ENCODE assay signal across 17 cellular contexts in the genomic region with DNA sequence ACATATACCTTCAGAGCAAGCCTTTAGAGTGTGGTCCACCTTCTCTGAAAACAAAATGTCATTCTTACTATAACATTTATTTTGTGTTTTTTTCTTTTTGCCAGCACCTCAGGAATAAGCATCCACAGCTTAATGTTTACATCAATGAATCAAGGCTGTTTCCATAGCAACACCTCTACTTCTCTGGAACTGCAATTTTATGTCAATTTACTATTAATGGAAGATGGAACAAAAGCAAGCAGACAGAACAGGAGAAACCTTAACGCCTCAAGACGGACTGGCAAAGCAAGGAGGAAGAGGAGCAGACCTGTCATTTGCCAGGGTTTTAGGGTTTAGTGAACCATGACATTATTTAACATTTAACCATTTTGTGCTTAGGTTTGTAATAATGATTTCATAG.
A peak's percentile ranks its signal among the peaks of the same experiment; 100 is the strongest.
DNase-seq lines count a peak whose midpoint lies in the region; ATAC-seq and TF ChIP-seq lines count a peak whose summit lies in the region.
"Had no signal": no experiment of that assay in that cellular context is flagged by ENCODE, and none has a peak within 500 bp of the region (broad histone marks: within the 10 kb centered on the region; RNA-seq: fewer than 3 reads in every experiment).

No MANE protein-coding gene starts in this region.

- H3K36me3 ChIP-seq in neural cell (ENCODE audit: insufficient read depth, low read length), result no peaks in the 10 kb centered on the region
- no peaks in the 10 kb centered on the region for H3K36me3 ChIP-seq in HAP-1 (replicated peaks)

- peak overlapping the region; percentile 64 for H3K4me2 ChIP-seq in neural cell (ENCODE audit: low read length)

- ATAC-seq in stimulated activated naive CD8-positive, alpha-beta T cell treated with anti-CD3 and anti-CD28 coated beads, Interleukin-15, Interleukin-2, amounts not matched to agents 100 U/mL and 50 U/mL, for 24 hours, result no peak
- ATAC-seq: CD8-positive, alpha-beta T cell; GM12878 had no signal

- no peaks in the 10 kb centered on the region for H4K20me1 ChIP-seq in neural cell (ENCODE audit: insufficient read depth)

- H3K4me3 ChIP-seq in neural cell (ENCODE audit: low read length) (peak overlapping the region; percentile 53), HAP-1 (no peak overlapping the region)
- H3K4me3 ChIP-seq: GM12878 had no signal

- peaks cover 9% of the 10 kb centered on the region for H3K4me1 ChIP-seq in HAP-1
- H3K4me1 ChIP-seq: Caco-2 had no signal

- no peak for TF ChIP-seq RAD21 in neural cell (conservative IDR thresholded peaks at IDR 0.05)

- no peak for TF ChIP-seq CTCF in neural cell (IDR thresholded peaks at IDR 0.05; ENCODE audit: poor library complexity, severe bottlenecking)

- peak; percentile 87 for TF ChIP-seq EP300 in neural cell (conservative IDR thresholded peaks at IDR 0.05; ENCODE audit: poor library complexity, severe bottlenecking)

- H3K27me3 ChIP-seq in neural cell (ENCODE audit: insufficient read depth, low read depth, low read length) (no peaks in the 10 kb centered on the region), HAP-1 (ENCODE audit: low read depth) (no peaks in the 10 kb centered on the region)

- peaks cover 8% of the 10 kb centered on the region for H3F3A ChIP-seq in neural cell (ENCODE audit: insufficient read depth, low read length, poor library complexity, severe bottlenecking)

- H3K9me3 ChIP-seq in neural cell (ENCODE audit: low read length) (no peaks in the 10 kb centered on the region), HAP-1 (no peaks in the 10 kb centered on the region)
- H3K9me3 ChIP-seq: Caco-2 had no signal

- DNase-seq in DMS53 (lab: John Stamatoyannopoulos, UW) (peak; percentile 29), DMS53 treated with DMSO at 0.1 percent for 48 hours (lab: John Stamatoyannopoulos, UW; ENCODE audit: unreplicated experiment) (no peak), COR-L47 (lab: John Stamatoyannopoulos, UW) (peak; percentile 7), NCI-H748 (lab: John Stamatoyannopoulos, UW; ENCODE audit: unreplicated experiment) (peak; percentile 64), HAP-1 (ENCODE audit: low spot score in 2 of 2) (no peak), HCEC 1CT (no peak)
- DNase-seq in stimulated activated naive CD8-positive, alpha-beta T cell treated with anti-CD3 and anti-CD28 coated beads, Interleukin-15, Interleukin-2, amounts not matched to agents 100 U/mL and 50 U/mL, for 24 hours, result no peak
- DNase-seq: Caco-2; CD8-positive, alpha-beta T cell; DMS79; GOT3; H9; KG1 had no signal

- H3K9ac ChIP-seq in neural cell (ENCODE audit: low read length), result peak overlapping the region; percentile 66

- H3K79me2 ChIP-seq in neural cell (replicated peaks; ENCODE audit: insufficient read depth, low read length), result no peaks in the 10 kb centered on the region

- H2AFZ ChIP-seq in neural cell (ENCODE audit: low read depth, low read length), result no peak overlapping the region

- H3K27ac ChIP-seq in neural cell (ENCODE audit: low read length), result peak overlapping the region; percentile 97
- H3K27ac ChIP-seq: 22Rv1, HL-60 had no signal

- in situ Hi-C loops in HAP-1 (cut with MboI; ENCODE audit: low sequenced_read_pairs), result loop anchor here (25.0 kb wide), 1 partner anchor 436 kb away; no protein-coding TSS in a partner anchor

- no peaks in the 10 kb centered on the region for H3K9me2 ChIP-seq in neural cell (ENCODE audit: insufficient read depth, low read length)

TF ChIP-seq in neural cell, 6 proteins besides CTCF, POLR2A, EP300 and RAD21:
- TF ChIP-seq SMC3 (conservative IDR thresholded peaks at IDR 0.05; ENCODE audit: poor library complexity), result peak; percentile 47
- TF ChIP-seq, protein P1, sequence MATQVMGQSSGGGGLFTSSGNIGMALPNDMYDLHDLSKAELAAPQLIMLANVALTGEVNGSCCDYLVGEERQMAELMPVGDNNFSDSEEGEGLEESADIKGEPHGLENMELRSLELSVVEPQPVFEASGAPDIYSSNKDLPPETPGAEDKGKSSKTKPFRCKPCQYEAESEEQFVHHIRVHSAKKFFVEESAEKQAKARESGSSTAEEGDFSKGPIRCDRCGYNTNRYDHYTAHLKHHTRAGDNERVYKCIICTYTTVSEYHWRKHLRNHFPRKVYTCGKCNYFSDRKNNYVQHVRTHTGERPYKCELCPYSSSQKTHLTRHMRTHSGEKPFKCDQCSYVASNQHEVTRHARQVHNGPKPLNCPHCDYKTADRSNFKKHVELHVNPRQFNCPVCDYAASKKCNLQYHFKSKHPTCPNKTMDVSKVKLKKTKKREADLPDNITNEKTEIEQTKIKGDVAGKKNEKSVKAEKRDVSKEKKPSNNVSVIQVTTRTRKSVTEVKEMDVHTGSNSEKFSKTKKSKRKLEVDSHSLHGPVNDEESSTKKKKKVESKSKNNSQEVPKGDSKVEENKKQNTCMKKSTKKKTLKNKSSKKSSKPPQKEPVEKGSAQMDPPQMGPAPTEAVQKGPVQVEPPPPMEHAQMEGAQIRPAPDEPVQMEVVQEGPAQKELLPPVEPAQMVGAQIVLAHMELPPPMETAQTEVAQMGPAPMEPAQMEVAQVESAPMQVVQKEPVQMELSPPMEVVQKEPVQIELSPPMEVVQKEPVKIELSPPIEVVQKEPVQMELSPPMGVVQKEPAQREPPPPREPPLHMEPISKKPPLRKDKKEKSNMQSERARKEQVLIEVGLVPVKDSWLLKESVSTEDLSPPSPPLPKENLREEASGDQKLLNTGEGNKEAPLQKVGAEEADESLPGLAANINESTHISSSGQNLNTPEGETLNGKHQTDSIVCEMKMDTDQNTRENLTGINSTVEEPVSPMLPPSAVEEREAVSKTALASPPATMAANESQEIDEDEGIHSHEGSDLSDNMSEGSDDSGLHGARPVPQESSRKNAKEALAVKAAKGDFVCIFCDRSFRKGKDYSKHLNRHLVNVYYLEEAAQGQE (IDR thresholded peaks at IDR 0.05; ENCODE audit: borderline replicate concordance), result peak; percentile 89
- TF ChIP-seq POLR2AphosphoS5 (IDR thresholded peaks at IDR 0.05), result peak; percentile 65
- TF ChIP-seq EZH2 (IDR thresholded peaks at IDR 0.05; ENCODE audit: borderline replicate concordance, insufficient read depth, low read length, poor library complexity, severe bottlenecking), result no peak
- peak; percentile 7 for TF ChIP-seq MXI1 (conservative IDR thresholded peaks at IDR 0.05; ENCODE audit: poor library complexity, severe bottlenecking)
- peak; percentile 18 for TF ChIP-seq TAF1 (IDR thresholded peaks at IDR 0.05; ENCODE audit: low read depth)

Comparison
In these comparisons a context has a peak if more than half of its experiments do, and no peak if none do; other contexts are left out.
1. DNase-seq: peak in DMS53 (single experiment), COR-L47 (single experiment) and NCI-H748 (single experiment); none in DMS53 treated with DMSO at 0.1 percent for 48 hours (single experiment), HAP-1 (0 of 2), HCEC 1CT (single experiment) and stimulated activated naive CD8-positive, alpha-beta T cell treated with anti-CD3 and anti-CD28 coated beads, Interleukin-15, Interleukin-2, amounts not matched to agents 100 U/mL and 50 U/mL, for 24 hours (single experiment).